Comparison of ENCODE assay signal across 12 cellular contexts in genomic region chr10:7027913-7028808, GRCh38.
DNase-seq lines count a peak whose midpoint lies in the region; ATAC-seq, FAIRE-seq and TF ChIP-seq lines count a peak whose summit lies in the region.
"Had no signal": no experiment of that assay in that cellular context is flagged by ENCODE, and none has a peak within 500 bp of the region (broad histone marks: within the 10 kb centered on the region; RNA-seq: fewer than 3 reads in every experiment).

No MANE protein-coding gene starts in this region.

- H4K20me1 ChIP-seq in fibroblast of lung (ENCODE audit: control insufficient read depth, extremely low read depth, insufficient read depth, low read length), result no peaks in the 10 kb centered on the region

- no peaks in the 10 kb centered on the region for H3K79me2 ChIP-seq in fibroblast of lung (ENCODE audit: control insufficient read depth, insufficient read depth, low read length)

- ATAC-seq in left ventricle myocardium superior (peak; percentile 66), HG03039 (IDR thresholded peaks at IDR 0.05; ENCODE audit: unreplicated experiment) (no peak)
- ATAC-seq: GM12878; naive thymus-derived CD8-positive, alpha-beta T cell had no signal

- H2AFZ ChIP-seq in fibroblast of lung (ENCODE audit: low read length), result no peak overlapping the region

- H3K27me3 ChIP-seq in fibroblast of lung (ENCODE audit: control insufficient read depth, insufficient read depth, low read length), result no peaks in the 10 kb centered on the region

- H3K9ac ChIP-seq in fibroblast of lung (ENCODE audit: insufficient read depth, low read length), result no peak overlapping the region

- H3K9me3 ChIP-seq in fibroblast of lung (ENCODE audit: control insufficient read depth, insufficient read depth, low read depth, low read length), result no peaks in the 10 kb centered on the region

- no peaks in the 10 kb centered on the region for H3K36me3 ChIP-seq in fibroblast of lung (ENCODE audit: control insufficient read depth, insufficient read depth, low read length)

- intact Hi-C loops in left ventricle myocardium superior (cut with micrococcal nuclease), result no loop called here
- intact Hi-C loops in cardiac septum (cut with DNase I), result no loop called here

- H3K4me2 ChIP-seq in fibroblast of lung (ENCODE audit: extremely low read depth, insufficient read depth, low read length), result no peak overlapping the region

- no peak for TF ChIP-seq CTCF in RWPE1 (conservative IDR thresholded peaks at IDR 0.05; ENCODE audit: low read depth)
- no peak for TF ChIP-seq CTCF in fibroblast of lung (conservative IDR thresholded peaks at IDR 0.05 in 1 of 2, IDR thresholded peaks at IDR 0.05 in 1 of 2; ENCODE audit: low read depth in 1 of 2, low read length in 2 of 2)

- CTCF ChIA-PET in RWPE1 (lab: Yijun Ruan, JAX), result interaction anchor here (0.7 kb wide), 1 partner anchor 334 kb away, joined by 3 read pairs; no protein-coding TSS in a partner anchor

- H3K4me1 ChIP-seq in fibroblast of lung (ENCODE audit: control insufficient read depth, extremely low read depth, insufficient read depth, low read length), result no peaks in the 10 kb centered on the region

- no peak for FAIRE-seq in urothelium cell line (lab: Jason Lieb, UNC)
- FAIRE-seq: GM12878 had no signal

- H3K27ac ChIP-seq in RWPE1 (no peak overlapping the region), fibroblast of lung (ENCODE audit: insufficient read depth, low read length) (no peak overlapping the region)
- H3K27ac ChIP-seq: C4-2B had no signal

- H3K4me3 ChIP-seq in fibroblast of lung (replicated peaks in 1 of 4; ENCODE audit: control extremely low read depth in 1 of 4, insufficient read depth in 1 of 4, low read depth in 3 of 4, low read length in 4 of 4), result no peak overlapping the region
- H3K4me3 ChIP-seq: GM12878 had no signal

- DNase-seq in left ventricle myocardium superior (no peak), cardiac septum (ENCODE audit: low spot score) (no peak), RWPE1 (ENCODE audit: low spot score) (peak; percentile 64), fibroblast of lung (ENCODE audit: low read depth in 2 of 2) (peak; percentile 69 to 86), urothelium cell line (ENCODE audit: low spot score) (peak; percentile 37), HPDE6-E6E7 (ENCODE audit: extremely low spot score) (no peak)
- no peak for DNase-seq in effector CD4-positive, alpha-beta T cell
- DNase-seq: naive thymus-derived CD8-positive, alpha-beta T cell; NCI-H345 had no signal

- POLR2A ChIA-PET in RWPE1 (lab: Yijun Ruan, JAX; ENCODE audit: low non-redundant PET), result no interaction called here

Comparison
In these comparisons a context has a peak if more than half of its experiments do, and no peak if none do; other contexts are left out.
1. DNase-seq: peak in RWPE1 (single experiment), fibroblast of lung (2 of 2) and urothelium cell line (single experiment); none in left ventricle myocardium superior (single experiment), cardiac septum (single experiment), HPDE6-E6E7 (single experiment) and effector CD4-positive, alpha-beta T cell (single experiment).